ENCODE assay signal across 17 cellular contexts in the genomic region with DNA sequence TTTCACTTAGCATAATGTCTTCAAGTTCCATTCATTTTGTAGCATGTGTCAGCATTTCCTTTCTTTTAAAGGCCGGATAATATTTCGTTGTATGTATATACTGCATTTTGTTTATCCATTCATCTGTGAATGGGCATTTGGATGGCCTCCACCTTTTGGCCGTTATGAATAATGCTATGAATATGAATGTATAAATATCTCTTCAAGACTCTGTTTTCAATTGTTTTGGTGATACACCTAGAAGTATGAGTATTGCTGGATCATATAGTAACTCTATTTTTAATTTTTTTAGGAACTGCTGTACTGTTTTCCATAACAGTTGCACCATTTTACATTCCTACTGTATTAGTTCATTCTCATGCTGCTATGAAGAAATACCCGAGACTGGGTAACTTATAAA.
"Had no signal": no experiment of that assay in that cellular context is flagged by ENCODE, and none has a peak within 500 bp of the region (broad histone marks: within the 10 kb centered on the region; RNA-seq: fewer than 3 reads in every experiment).

No MANE protein-coding gene starts in this region.

- H3K27me3 ChIP-seq: colonic mucosa, gastroesophageal sphincter, heart right ventricle had no signal

- DNase-seq: activated CD4-positive, alpha-beta memory T cell treated with anti-CD3 and anti-CD28 coated beads for 36 hours; activated CD4-positive, alpha-beta T cell treated with anti-CD3 and anti-CD28 coated beads for 36 hours; activated CD8-positive, alpha-beta memory T cell treated with anti-CD3 and anti-CD28 coated beads, Interleukin-2, amount 10 ng/mL, durations not matched to agents 7 days and 5 days; activated naive CD4-positive, alpha-beta T cell treated with anti-CD3 and anti-CD28 coated beads for 36 hours; activated T-cell treated with anti-CD3 and anti-CD28 coated beads, Interleukin-2, amount 50 U/mL, for 1 hour; colonic mucosa; heart right ventricle; left colon; lower lobe of right lung; midbrain; psoas muscle; stimulated activated CD4-positive, alpha-beta T cell treated with anti-CD3 and anti-CD28 coated beads, Interleukin-2, amount 100 ng/mL, for 24 hours; T-helper 2 cell had no signal

- ATAC-seq: activated CD4-positive, alpha-beta T cell treated with anti-CD3 and anti-CD28 coated beads for 36 hours; activated CD8-positive, alpha-beta memory T cell treated with anti-CD3 and anti-CD28 coated beads, Interleukin-2, amount 10 ng/mL, durations not matched to agents 7 days and 5 days; esophagus mucosa; gastroesophageal sphincter; heart right ventricle; left colon; lower lobe of right lung; psoas muscle; sciatic nerve had no signal

- H3K36me3 ChIP-seq: colonic mucosa, gastroesophageal sphincter, heart right ventricle, lower lobe of right lung, thoracic aorta had no signal

- H3K4me1 ChIP-seq: colonic mucosa, lower lobe of right lung had no signal

- H3K9me3 ChIP-seq: colonic mucosa, gastroesophageal sphincter had no signal

- H3K4me3 ChIP-seq: colonic mucosa, gastroesophageal sphincter, heart right ventricle, lower lobe of right lung, psoas muscle, thoracic aorta had no signal

- H3K27ac ChIP-seq: colonic mucosa, gastroesophageal sphincter, heart right ventricle, lower lobe of right lung, psoas muscle, thoracic aorta had no signal
